In genomic region chr10:74898201-74898976, GRCh38 we compare ENCODE assay signal across 9 cellular contexts.
A peak's percentile ranks its signal among the peaks of the same experiment; 100 is the strongest.
DNase-seq lines count a peak whose midpoint lies in the region; ATAC-seq and TF ChIP-seq lines count a peak whose summit lies in the region.
"Had no signal": no experiment of that assay in that cellular context is flagged by ENCODE, and none has a peak within 500 bp of the region (broad histone marks: within the 10 kb centered on the region; RNA-seq: fewer than 3 reads in every experiment).

No MANE protein-coding gene starts in this region.

- no peak overlapping the region for H3K4me3 Mint-ChIP-seq in WTC11
- H3K4me3 Mint-ChIP-seq in stimulated activated effector memory CD8-positive, alpha-beta T cell treated with anti-CD3 and anti-CD28 coated beads, Interleukin-12 subunit alpha, Interleukin-12 subunit beta, amount 100 ng/mL, for 72 hours = peak overlapping the region; percentile 46
- H3K4me3 Mint-ChIP-seq in endothelial cell (ENCODE audit: unreplicated experiment) = no peak overlapping the region
- H3K4me3 Mint-ChIP-seq: dendritic cell treated with granulocyte-macrophage colony-stimulating factor and Interleukin-4, amounts not matched to agents 40 ng/mL and 50 ng/mL, for 4 days had no signal

- peak; percentile 41 for DNase-seq in activated CD4-positive, alpha-beta T cell treated with anti-CD3 and anti-CD28 coated beads for 48 hours
- DNase-seq in activated CD4-positive, alpha-beta T cell treated with anti-CD3 and anti-CD28 coated beads, Interleukin-2, amount 50 U/mL, for 4 hours = no peak
- no peak for DNase-seq in WTC11 (ENCODE audit: low spot score)
- DNase-seq in stimulated activated effector memory CD8-positive, alpha-beta T cell treated with anti-CD3 and anti-CD28 coated beads, Interleukin-12 subunit alpha, Interleukin-12 subunit beta, amount 100 ng/mL, for 72 hours (ENCODE audit: low spot score in 2 of 2) = peak in 1 of 2 donors; percentile 59
- no peak for DNase-seq in GOT3 (lab: John Stamatoyannopoulos, UW)
- no peak for DNase-seq in endothelial cell (ENCODE audit: low spot score)
- no peak for DNase-seq in stimulated activated CD4-positive, alpha-beta T cell treated with anti-CD3 and anti-CD28 coated beads, Interleukin-4, amount 100 ng/mL, for 4 hours

- H3K4me1 Mint-ChIP-seq in WTC11 = peaks cover 18% of the 10 kb centered on the region
- peaks cover 67% of the 10 kb centered on the region for H3K4me1 Mint-ChIP-seq in stimulated activated effector memory CD8-positive, alpha-beta T cell treated with anti-CD3 and anti-CD28 coated beads, Interleukin-12 subunit alpha, Interleukin-12 subunit beta, amount 100 ng/mL, for 72 hours
- H3K4me1 Mint-ChIP-seq in endothelial cell (ENCODE audit: unreplicated experiment) = no peaks in the 10 kb centered on the region

- H3K27me3 Mint-ChIP-seq in WTC11 (ENCODE audit: low read depth) = no peaks in the 10 kb centered on the region
- peaks cover 1% of the 10 kb centered on the region for H3K27me3 Mint-ChIP-seq in endothelial cell (ENCODE audit: unreplicated experiment)
- H3K27me3 Mint-ChIP-seq: dendritic cell treated with granulocyte-macrophage colony-stimulating factor and Interleukin-4, amounts not matched to agents 40 ng/mL and 50 ng/mL, for 4 days had no signal

- no peaks in the 10 kb centered on the region for H3K36me3 Mint-ChIP-seq in WTC11
- no peaks in the 10 kb centered on the region for H3K36me3 Mint-ChIP-seq in stimulated activated effector memory CD8-positive, alpha-beta T cell treated with anti-CD3 and anti-CD28 coated beads, Interleukin-12 subunit alpha, Interleukin-12 subunit beta, amount 100 ng/mL, for 72 hours
- H3K36me3 Mint-ChIP-seq in endothelial cell (ENCODE audit: low read depth, unreplicated experiment) = no peaks in the 10 kb centered on the region

- CTCF ChIA-PET in WTC11 (lab: Charles Lee) = interaction anchor here (0.6 kb wide), 1 partner anchor 73 kb away, joined by 5 read pairs; no protein-coding TSS in a partner anchor

- ATAC-seq in HG03025 (IDR thresholded peaks at IDR 0.05; ENCODE audit: low FRiP score, unreplicated experiment) (peak; percentile 53), WTC11 (peak; percentile 26; the same call in 1 of the 2 replicates)
- ATAC-seq in stimulated activated effector memory CD8-positive, alpha-beta T cell treated with anti-CD3 and anti-CD28 coated beads, Interleukin-12 subunit alpha, Interleukin-12 subunit beta, amount 100 ng/mL, for 72 hours = peak; percentile 97

- no peaks in the 10 kb centered on the region for H3K9me3 Mint-ChIP-seq in WTC11
- H3K9me3 Mint-ChIP-seq in stimulated activated effector memory CD8-positive, alpha-beta T cell treated with anti-CD3 and anti-CD28 coated beads, Interleukin-12 subunit alpha, Interleukin-12 subunit beta, amount 100 ng/mL, for 72 hours = no peaks in the 10 kb centered on the region
- H3K9me3 Mint-ChIP-seq in endothelial cell (ENCODE audit: unreplicated experiment) = no peaks in the 10 kb centered on the region
- H3K9me3 Mint-ChIP-seq: dendritic cell treated with granulocyte-macrophage colony-stimulating factor and Interleukin-4, amounts not matched to agents 40 ng/mL and 50 ng/mL, for 4 days had no signal

- TF ChIP-seq CTCF in WTC11 (IDR thresholded peaks at IDR 0.05) = no peak
- no peak for TF ChIP-seq CTCF in endothelial cell (IDR thresholded peaks at IDR 0.05; ENCODE audit: unreplicated experiment)

- no peak overlapping the region; the same call in 1 of the 2 replicates for H3K27ac Mint-ChIP-seq in WTC11
- peak overlapping the region; percentile 86 for H3K27ac Mint-ChIP-seq in stimulated activated effector memory CD8-positive, alpha-beta T cell treated with anti-CD3 and anti-CD28 coated beads, Interleukin-12 subunit alpha, Interleukin-12 subunit beta, amount 100 ng/mL, for 72 hours
- no peak overlapping the region for H3K27ac Mint-ChIP-seq in endothelial cell (ENCODE audit: unreplicated experiment)
- H3K27ac Mint-ChIP-seq: dendritic cell treated with granulocyte-macrophage colony-stimulating factor and Interleukin-4, amounts not matched to agents 40 ng/mL and 50 ng/mL, for 4 days had no signal

- POLR2A ChIA-PET in WTC11 (lab: Charles Lee) = interaction anchor here (1.0 kb wide), 1 partner anchor 23 kb away, joined by 3 read pairs; no protein-coding TSS in a partner anchor

TF ChIP-seq in WTC11, 78 proteins besides CTCF, POLR2A, EP300 and RAD21 (continues in another document):
- TF ChIP-seq OVOL2 (CRISPR knock-in tag; IDR thresholded peaks at IDR 0.05; ENCODE audit: borderline replicate concordance) = no peak
- no peak for TF ChIP-seq HMGA2 (CRISPR knock-in tag; IDR thresholded peaks at IDR 0.05)
- TF ChIP-seq CDX4 (CRISPR knock-in tag; IDR thresholded peaks at IDR 0.05; ENCODE audit: borderline replicate concordance) = no peak
- no peak for TF ChIP-seq ZNF423 (CRISPR knock-in tag; IDR thresholded peaks at IDR 0.05)
- TF ChIP-seq TCF7 (CRISPR knock-in tag; IDR thresholded peaks at IDR 0.05; ENCODE audit: low read depth) = no peak
- TF ChIP-seq, protein P1, sequence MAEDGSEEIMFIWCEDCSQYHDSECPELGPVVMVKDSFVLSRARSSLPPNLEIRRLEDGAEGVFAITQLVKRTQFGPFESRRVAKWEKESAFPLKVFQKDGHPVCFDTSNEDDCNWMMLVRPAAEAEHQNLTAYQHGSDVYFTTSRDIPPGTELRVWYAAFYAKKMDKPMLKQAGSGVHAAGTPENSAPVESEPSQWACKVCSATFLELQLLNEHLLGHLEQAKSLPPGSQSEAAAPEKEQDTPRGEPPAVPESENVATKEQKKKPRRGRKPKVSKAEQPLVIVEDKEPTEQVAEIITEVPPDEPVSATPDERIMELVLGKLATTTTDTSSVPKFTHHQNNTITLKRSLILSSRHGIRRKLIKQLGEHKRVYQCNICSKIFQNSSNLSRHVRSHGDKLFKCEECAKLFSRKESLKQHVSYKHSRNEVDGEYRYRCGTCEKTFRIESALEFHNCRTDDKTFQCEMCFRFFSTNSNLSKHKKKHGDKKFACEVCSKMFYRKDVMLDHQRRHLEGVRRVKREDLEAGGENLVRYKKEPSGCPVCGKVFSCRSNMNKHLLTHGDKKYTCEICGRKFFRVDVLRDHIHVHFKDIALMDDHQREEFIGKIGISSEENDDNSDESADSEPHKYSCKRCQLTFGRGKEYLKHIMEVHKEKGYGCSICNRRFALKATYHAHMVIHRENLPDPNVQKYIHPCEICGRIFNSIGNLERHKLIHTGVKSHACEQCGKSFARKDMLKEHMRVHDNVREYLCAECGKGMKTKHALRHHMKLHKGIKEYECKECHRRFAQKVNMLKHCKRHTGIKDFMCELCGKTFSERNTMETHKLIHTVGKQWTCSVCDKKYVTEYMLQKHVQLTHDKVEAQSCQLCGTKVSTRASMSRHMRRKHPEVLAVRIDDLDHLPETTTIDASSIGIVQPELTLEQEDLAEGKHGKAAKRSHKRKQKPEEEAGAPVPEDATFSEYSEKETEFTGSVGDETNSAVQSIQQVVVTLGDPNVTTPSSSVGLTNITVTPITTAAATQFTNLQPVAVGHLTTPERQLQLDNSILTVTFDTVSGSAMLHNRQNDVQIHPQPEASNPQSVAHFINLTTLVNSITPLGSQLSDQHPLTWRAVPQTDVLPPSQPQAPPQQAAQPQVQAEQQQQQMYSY (CRISPR knock-in tag; IDR thresholded peaks at IDR 0.05) = no peak
- TF ChIP-seq NR1H2 (CRISPR knock-in tag; IDR thresholded peaks at IDR 0.05) = no peak
- no peak for TF ChIP-seq MYBL2 (CRISPR knock-in tag; IDR thresholded peaks at IDR 0.05)
- TF ChIP-seq NFATC4 (CRISPR knock-in tag; IDR thresholded peaks at IDR 0.05) = no peak
- TF ChIP-seq, protein P2, sequence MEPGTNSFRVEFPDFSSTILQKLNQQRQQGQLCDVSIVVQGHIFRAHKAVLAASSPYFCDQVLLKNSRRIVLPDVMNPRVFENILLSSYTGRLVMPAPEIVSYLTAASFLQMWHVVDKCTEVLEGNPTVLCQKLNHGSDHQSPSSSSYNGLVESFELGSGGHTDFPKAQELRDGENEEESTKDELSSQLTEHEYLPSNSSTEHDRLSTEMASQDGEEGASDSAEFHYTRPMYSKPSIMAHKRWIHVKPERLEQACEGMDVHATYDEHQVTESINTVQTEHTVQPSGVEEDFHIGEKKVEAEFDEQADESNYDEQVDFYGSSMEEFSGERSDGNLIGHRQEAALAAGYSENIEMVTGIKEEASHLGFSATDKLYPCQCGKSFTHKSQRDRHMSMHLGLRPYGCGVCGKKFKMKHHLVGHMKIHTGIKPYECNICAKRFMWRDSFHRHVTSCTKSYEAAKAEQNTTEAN (CRISPR knock-in tag; IDR thresholded peaks at IDR 0.05) = no peak
- TF ChIP-seq ZNF281 (CRISPR knock-in tag; IDR thresholded peaks at IDR 0.05) = no peak

Comparison
In these comparisons a context has a peak if more than half of its experiments do, and no peak if none do; other contexts are left out.
1. ATAC-seq: peak in every context shown above with its lines; median percentile 97 in stimulated activated effector memory CD8-positive, alpha-beta T cell treated with anti-CD3 and anti-CD28 coated beads, Interleukin-12 subunit alpha, Interleukin-12 subunit beta, amount 100 ng/mL, for 72 hours; 53 in HG03025; 26 in WTC11.